Comparison of ENCODE assay signal across 38 cellular contexts in genomic region chr10:119359025-119359424, GRCh38.
"Had no signal": no experiment of that assay in that cellular context is flagged by ENCODE, and none has a peak within 500 bp of the region (broad histone marks: within the 10 kb centered on the region; RNA-seq: fewer than 3 reads in every experiment).

No MANE protein-coding gene starts in this region.

- H3K4me1 ChIP-seq: breast epithelium, SJSA1 had no signal

- H3K36me3 ChIP-seq: adrenal gland, breast epithelium, Peyer's patch, SJSA1 had no signal

- H3K27me3 Mint-ChIP-seq: activated CD4-positive, alpha-beta memory T cell treated with anti-CD3 and anti-CD28 coated beads for 36 hours; activated CD4-positive, alpha-beta T cell treated with anti-CD3 and anti-CD28 coated beads for 36 hours had no signal

- H3K4me3 Mint-ChIP-seq: activated CD4-positive, alpha-beta memory T cell treated with anti-CD3 and anti-CD28 coated beads for 36 hours; activated CD4-positive, alpha-beta T cell treated with anti-CD3 and anti-CD28 coated beads for 36 hours; activated naive CD4-positive, alpha-beta T cell treated with anti-CD3 and anti-CD28 coated beads for 36 hours; activated T-cell treated with anti-CD3 and anti-CD28 coated beads, Interleukin-2, amount 50 U/mL, for 4 hours; activated T-helper 1 cell treated with anti-CD3 and anti-CD28 coated beads, Interleukin-12 subunit alpha, Interleukin-12 subunit beta, Interleukin-2, Interleukin-4 antibody, amounts not matched to agents 30 ng/mL and 10 ng/mL and 1 ng/mL, durations not matched to agents 14 hours and 24 hours and 36 hours; T-helper 1 cell treated with Interleukin-12 subunit alpha and Interleukin-12 subunit beta and Interleukin-4 antibody, amounts not matched to agents 30 μg/mL and 1 μg/mL, for 36 hours; T-helper 2 cell treated with Interferon-gamma antibody and Interleukin-4, amounts not matched to agents 5 μg/mL and 100 μg/mL, for 36 hours had no signal

- H3K4me2 ChIP-seq: SK-N-SH had no signal

- H3K9me3 ChIP-seq: Peyer's patch, SK-N-SH had no signal

- FAIRE-seq: astrocyte, TTC549 had no signal

- ATAC-seq: activated CD4-positive, alpha-beta T cell treated with anti-CD3 and anti-CD28 coated beads for 36 hours; activated CD4-positive, CD25-positive, alpha-beta regulatory T cell treated with anti-CD3 and anti-CD28 coated beads, Interleukin-2, amount 50 U/mL, for 24 hours; activated naive CD4-positive, alpha-beta T cell treated with anti-CD3 and anti-CD28 coated beads, Interleukin-2, amount 50 U/mL, for 72 hours; activated T-cell treated with anti-CD3 and anti-CD28 coated beads, Interleukin-2, amount 50 U/mL, for 4 hours; body of pancreas; PC-3 had no signal

- H3K27ac Mint-ChIP-seq: activated CD4-positive, alpha-beta memory T cell treated with anti-CD3 and anti-CD28 coated beads for 36 hours; activated naive CD4-positive, alpha-beta T cell treated with anti-CD3 and anti-CD28 coated beads for 36 hours; activated T-helper 1 cell treated with anti-CD3 and anti-CD28 coated beads, Interleukin-12 subunit alpha, Interleukin-12 subunit beta, Interleukin-2, Interleukin-4 antibody, amounts not matched to agents 30 ng/mL and 10 ng/mL and 1 ng/mL, durations not matched to agents 14 hours and 24 hours and 36 hours; T-helper 2 cell treated with Interferon-gamma antibody and Interleukin-4, amounts not matched to agents 5 μg/mL and 100 μg/mL, for 36 hours had no signal

- H3K9ac ChIP-seq: SK-N-SH had no signal

- H3K4me3 ChIP-seq: adrenal gland, body of pancreas, breast epithelium, MG63, Peyer's patch, SJSA1 had no signal

- H3K9me2 ChIP-seq: SK-N-SH had no signal

- H3K27ac ChIP-seq: adrenal gland, body of pancreas, SJSA1 had no signal

- H3K27me3 ChIP-seq: adrenal gland, body of pancreas, breast epithelium, MG63, Peyer's patch, SJSA1 had no signal

- DNase-seq: activated CD4-positive, alpha-beta memory T cell treated with anti-CD3 and anti-CD28 coated beads for 36 hours; activated CD4-positive, alpha-beta T cell treated with anti-CD3 and anti-CD28 coated beads for 36 hours; activated CD4-positive, alpha-beta T cell treated with anti-CD3 and anti-CD28 coated beads, Interleukin-2, amount 50 U/mL, for 1 hour; activated CD8-positive, alpha-beta memory T cell treated with anti-CD3 and anti-CD28 coated beads, Interleukin-2, amount 50 U/mL, for 4 hours; activated gamma-delta T cell treated with Interleukin-2 at 50 U/mL for 16 hours; activated naive CD4-positive, alpha-beta T cell treated with anti-CD3 and anti-CD28 coated beads for 36 hours; activated T-cell treated with anti-CD3 and anti-CD28 coated beads for 4 hours; activated T-cell treated with anti-CD3 and anti-CD28 coated beads, Interleukin-2, amount 50 U/mL, for 4 hours; adrenal gland; body of pancreas; Kasumi-1; KG1; MG63; MV-4-11; NCI-H1092; NCI-H1436 treated with DMSO at 0.1 percent for 48 hours; NCI-H1694 treated with DMSO at 0.1 percent for 48 hours; NCI-H2029 treated with DMSO at 0.1 percent for 48 hours; NCI-H2107; NCI-H2171; NCI-H510A; NCI-H526; NCI-H748 treated with DMSO at 0.1 percent for 48 hours; NK-92 treated with Interleukin-12 subunit alpha and Interleukin-12 subunit beta, amount 100 ng/mL, for 24 hours; PC-3; RPMI8226; SHP77 treated with DMSO at 0.1 percent for 48 hours; SK-N-SH had no signal
